Comparison of ENCODE assay signal across 15 cellular contexts in genomic region chr16:17343729-17344128, GRCh38.
DNase-seq lines count a peak whose midpoint lies in the region; ATAC-seq and TF ChIP-seq lines count a peak whose summit lies in the region.
"Had no signal": no experiment of that assay in that cellular context is flagged by ENCODE, and none has a peak within 500 bp of the region (broad histone marks: within the 10 kb centered on the region; RNA-seq: fewer than 3 reads in every experiment).

No MANE protein-coding gene starts in this region.

- no peak for TF ChIP-seq CTCF in endothelial cell (IDR thresholded peaks at IDR 0.05; ENCODE audit: unreplicated experiment)
- TF ChIP-seq CTCF in sigmoid colon (IDR thresholded peaks at IDR 0.05): no peak
- no peak for TF ChIP-seq CTCF in smooth muscle cell (IDR thresholded peaks at IDR 0.05; ENCODE audit: borderline replicate concordance, insufficient read depth, poor library complexity, severe bottlenecking)

- H3K9me3 ChIP-seq in sigmoid colon (no peaks in the 10 kb centered on the region), smooth muscle cell (replicated peaks; ENCODE audit: low read depth) (no peaks in the 10 kb centered on the region)
- H3K9me3 ChIP-seq: A549, thoracic aorta had no signal

- TF ChIP-seq POLR2A in sigmoid colon (IDR thresholded peaks at IDR 0.05): no peak

- intact Hi-C loops in sigmoid colon (cut with DNase I): loop anchor here (2.0 kb wide), 1 partner anchor 123 kb away; no protein-coding TSS in a partner anchor

- DNase-seq in SKM-1 treated with dmso at 0.1 percent for 144 hours (lab: John Stamatoyannopoulos, UW; ENCODE audit: unreplicated experiment): peak; percentile 36
- no peak for DNase-seq in SKM-1 (lab: John Stamatoyannopoulos, UW; ENCODE audit: unreplicated experiment)
- peak; percentile 12 to 24 for DNase-seq in NOMO-1 (lab: John Stamatoyannopoulos, UW; ENCODE audit: unreplicated experiment in 2 of 2)
- no peak for DNase-seq in endothelial cell (ENCODE audit: low spot score)
- DNase-seq in sigmoid colon: peak; percentile 81
- DNase-seq in NCI-H1417 (lab: John Stamatoyannopoulos, UW): no peak
- no peak for DNase-seq in smooth muscle cell (lab: John Stamatoyannopoulos, UW; ENCODE audit: unreplicated experiment)
- DNase-seq: brain microvascular endothelial cell, DMS153, GOT3, IMR-90, NCI-H2029 treated with DMSO at 0.1 percent for 48 hours had no signal

- no peak for ATAC-seq in GM19463 (IDR thresholded peaks at IDR 0.05; ENCODE audit: unreplicated experiment)
- ATAC-seq: A549 had no signal

- H3K27me3 ChIP-seq in sigmoid colon (no peaks in the 10 kb centered on the region), smooth muscle cell (ENCODE audit: low read depth) (no peaks in the 10 kb centered on the region)
- H3K27me3 ChIP-seq: brain microvascular endothelial cell had no signal

- TF ChIP-seq EP300 in sigmoid colon (IDR thresholded peaks at IDR 0.05): peak; percentile 91 to 97 (median 94)

- H3K9me3 Mint-ChIP-seq in endothelial cell (ENCODE audit: unreplicated experiment): no peaks in the 10 kb centered on the region

- H3K36me3 Mint-ChIP-seq in endothelial cell (ENCODE audit: low read depth, unreplicated experiment): peaks cover 3% of the 10 kb centered on the region

- peak overlapping the region; percentile 27 for H3K4me3 Mint-ChIP-seq in endothelial cell (ENCODE audit: unreplicated experiment)

- H3K4me1 ChIP-seq in sigmoid colon: peaks cover 0 to 79% (median 76%) of the 10 kb centered on the region in 4 donors
- H3K4me1 ChIP-seq in smooth muscle cell (ENCODE audit: low read depth): peaks cover 8% of the 10 kb centered on the region
- H3K4me1 ChIP-seq: A549 had no signal

- H3K4me3 ChIP-seq in sigmoid colon: no peak overlapping the region
- no peak overlapping the region for H3K4me3 ChIP-seq in smooth muscle cell
- H3K4me3 ChIP-seq: A549, thoracic aorta had no signal

- no peak overlapping the region for H2AFZ ChIP-seq in smooth muscle cell (ENCODE audit: low read depth)

- 38 to 47% methylated on average over 8 of the region's 8 CpGs for WGBS in sigmoid colon, 2 donors
- WGBS in smooth muscle cell (ENCODE audit: low lambda C conversion rate): 90% methylated on average over 8 of the region's 8 CpGs

- H3K4me1 Mint-ChIP-seq in endothelial cell (ENCODE audit: unreplicated experiment): peaks cover 7% of the 10 kb centered on the region

- no peaks in the 10 kb centered on the region for H3F3A ChIP-seq in smooth muscle cell (ENCODE audit: low read depth)

- H3K79me2 ChIP-seq in smooth muscle cell (ENCODE audit: low read depth): no peaks in the 10 kb centered on the region

- H3K36me3 ChIP-seq in sigmoid colon (no peaks in the 10 kb centered on the region), smooth muscle cell (ENCODE audit: low read depth) (no peaks in the 10 kb centered on the region)
- H3K36me3 ChIP-seq: brain microvascular endothelial cell, thoracic aorta had no signal

- H3K27ac ChIP-seq in sigmoid colon (peak overlapping the region; percentile 82 to 92 (median 88)), smooth muscle cell (ENCODE audit: low read depth) (no peak overlapping the region)
- H3K27ac ChIP-seq: A549, brain microvascular endothelial cell, thoracic aorta had no signal

- H3K27me3 Mint-ChIP-seq in endothelial cell (ENCODE audit: unreplicated experiment): peaks cover 5% of the 10 kb centered on the region

- H3K9ac ChIP-seq in smooth muscle cell (ENCODE audit: low read depth): no peak overlapping the region

- no peak overlapping the region for H3K4me2 ChIP-seq in smooth muscle cell
- H3K4me2 ChIP-seq: A549 had no signal

- H3K27ac Mint-ChIP-seq in endothelial cell (ENCODE audit: unreplicated experiment): no peak overlapping the region

- H4K20me1 ChIP-seq in smooth muscle cell (ENCODE audit: low read depth): peaks cover 19% of the 10 kb centered on the region

Comparison
In these comparisons a context has a peak if more than half of its experiments do, and no peak if none do; other contexts are left out.
1. DNase-seq: peak in SKM-1 treated with dmso at 0.1 percent for 144 hours (single experiment), NOMO-1 (2 of 2) and sigmoid colon (single experiment); none in SKM-1 (single experiment), endothelial cell (single experiment), NCI-H1417 (0 of 3) and smooth muscle cell (single experiment).